In genomic region chr5:37249820-37250175, GRCh38 we compare ENCODE assay signal across 7 cellular contexts. TPM values are rescaled to one million over a fixed set of nuclear protein-coding genes. Genes with fewer than 3 reads are reported as not detected.
A peak's percentile ranks its signal among the peaks of the same experiment; 100 is the strongest.
DNase-seq lines count a peak whose midpoint lies in the region; ATAC-seq and TF ChIP-seq lines count a peak whose summit lies in the region.

No MANE protein-coding gene starts in this region.

- no peaks in the 10 kb centered on the region for H3K27me3 ChIP-seq in iPS-20b (ENCODE audit: insufficient read depth, low read length)

- H3K27ac Mint-ChIP-seq in HFFc6 = peak overlapping the region; percentile 89
- H3K27ac Mint-ChIP-seq in activated naive CD8-positive, alpha-beta T cell = peak overlapping the region; percentile 82
- H3K27ac Mint-ChIP-seq in stimulated activated naive B cell treated with anti-CD40 and anti-IgM and Interleukin-4, amounts not matched to agents 10 μg/mL and 1 μg/mL and 100 μg/mL, for 72 hours = peak overlapping the region; percentile 74

- peak overlapping the region; percentile 90 for H3K4me3 ChIP-seq in iPS-20b (ENCODE audit: low read length)

- no peaks in the 10 kb centered on the region for H3K4me1 ChIP-seq in iPS-20b (ENCODE audit: insufficient read depth, low read length)

- peak overlapping the region; percentile 39 for H3K27ac ChIP-seq in iPS-20b (ENCODE audit: low read length)

- H3K4me1 Mint-ChIP-seq in HFFc6 (ENCODE audit: low read depth) = peaks cover 20% of the 10 kb centered on the region
- H3K4me1 Mint-ChIP-seq in activated naive CD8-positive, alpha-beta T cell (ENCODE audit: low read depth) = peaks cover 18% of the 10 kb centered on the region
- H3K4me1 Mint-ChIP-seq in stimulated activated naive B cell treated with anti-CD40 and anti-IgM and Interleukin-4, amounts not matched to agents 10 μg/mL and 1 μg/mL and 100 μg/mL, for 72 hours = peaks cover 4 to 7% of the 10 kb centered on the region in 2 donors

- H3K36me3 Mint-ChIP-seq in HFFc6 (ENCODE audit: low read depth) = peaks cover 9% of the 10 kb centered on the region; the same call in 1 of the 2 replicates
- H3K36me3 Mint-ChIP-seq in activated naive CD8-positive, alpha-beta T cell = no peaks in the 10 kb centered on the region
- peaks cover 1 to 4% of the 10 kb centered on the region in 2 donors for H3K36me3 Mint-ChIP-seq in stimulated activated naive B cell treated with anti-CD40 and anti-IgM and Interleukin-4, amounts not matched to agents 10 μg/mL and 1 μg/mL and 100 μg/mL, for 72 hours

- H3K9me3 Mint-ChIP-seq in HFFc6 = peaks cover 6% of the 10 kb centered on the region; the same call in 1 of the 2 replicates
- H3K9me3 Mint-ChIP-seq in activated naive CD8-positive, alpha-beta T cell (ENCODE audit: low read depth) = no peaks in the 10 kb centered on the region
- H3K9me3 Mint-ChIP-seq in stimulated activated naive B cell treated with anti-CD40 and anti-IgM and Interleukin-4, amounts not matched to agents 10 μg/mL and 1 μg/mL and 100 μg/mL, for 72 hours = no peaks in the 10 kb centered on the region

- no peaks in the 10 kb centered on the region for H3K36me3 ChIP-seq in iPS-20b (ENCODE audit: insufficient read depth, low read depth, low read length)

- DNase-seq in HFFc6 (no peak), NCI-H1417 (lab: John Stamatoyannopoulos, UW) (no peak), AG08395 (ENCODE audit: low spot score) (no peak)
- DNase-seq in stimulated activated naive B cell treated with anti-CD40 and anti-IgM and Interleukin-4, amounts not matched to agents 10 μg/mL and 1 μg/mL and 100 μg/mL, for 72 hours = no peak

- TF ChIP-seq CTCF in HFFc6 (IDR thresholded peaks at IDR 0.05) = no peak

- H3K27me3 Mint-ChIP-seq in HFFc6 (ENCODE audit: insufficient read depth) = no peaks in the 10 kb centered on the region; the same call in 1 of the 2 replicates
- no peaks in the 10 kb centered on the region for H3K27me3 Mint-ChIP-seq in activated naive CD8-positive, alpha-beta T cell
- H3K27me3 Mint-ChIP-seq in stimulated activated naive B cell treated with anti-CD40 and anti-IgM and Interleukin-4, amounts not matched to agents 10 μg/mL and 1 μg/mL and 100 μg/mL, for 72 hours = no peaks in the 10 kb centered on the region

- H3K9me3 ChIP-seq in iPS-20b (ENCODE audit: insufficient read depth, low read depth, low read length) = peaks cover 7% of the 10 kb centered on the region; the same call in 1 of the 2 replicates

- H3K9ac ChIP-seq in iPS-20b (ENCODE audit: low read depth, low read length) = peak overlapping the region; percentile 81; the same call in 1 of the 2 replicates

- H3K4me3 Mint-ChIP-seq in HFFc6 = peak overlapping the region; percentile 89
- H3K4me3 Mint-ChIP-seq in activated naive CD8-positive, alpha-beta T cell = peak overlapping the region; percentile 89
- H3K4me3 Mint-ChIP-seq in stimulated activated naive B cell treated with anti-CD40 and anti-IgM and Interleukin-4, amounts not matched to agents 10 μg/mL and 1 μg/mL and 100 μg/mL, for 72 hours = peak overlapping the region; percentile 90 to 93

- no peak for ATAC-seq in stimulated activated naive B cell treated with anti-CD40 and anti-IgM and Interleukin-4, amounts not matched to agents 10 μg/mL and 1 μg/mL and 100 μg/mL, for 72 hours (replicated peaks)
- no peak for ATAC-seq in GM18907 (IDR thresholded peaks at IDR 0.05; ENCODE audit: unreplicated experiment)

RNA-seq across cellular contexts. Expression of gene CPLANE1, which starts 0.6 kb away (rescaled TPM):
- 10 to 100 TPM; 10.3 to 12.7 (median 11.6) TPM for total RNA-seq in HFFc6 (2021; fragmentation: NEBNext Ultra II Directional; extraction: Animal tissue kit (Norgen Biotek cat#: 25700))
